Comparison of ENCODE assay signal across 10 cellular contexts in the genomic region with DNA sequence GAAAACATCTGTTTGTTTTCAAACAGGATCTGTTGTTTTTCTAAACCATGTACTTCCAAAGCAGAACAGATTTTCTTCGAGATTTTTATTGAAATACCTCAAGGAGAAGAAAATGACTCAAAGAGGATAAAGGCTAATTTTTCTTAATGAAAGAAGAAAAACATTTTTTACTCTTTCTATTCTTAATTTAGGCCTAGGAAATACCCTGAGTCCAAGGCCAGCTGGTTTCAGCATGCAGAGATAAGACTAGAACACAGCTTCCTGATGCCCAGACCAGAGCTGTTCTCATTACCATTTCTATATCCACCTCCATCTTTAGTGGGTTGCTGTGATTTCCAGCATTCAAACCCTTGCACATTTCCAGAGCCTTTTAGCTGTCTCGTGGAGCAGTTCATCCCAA. TPM values are rescaled to one million over a fixed set of nuclear protein-coding genes. Genes with fewer than 3 reads are reported as not detected.
A peak's percentile ranks its signal among the peaks of the same experiment; 100 is the strongest.
DNase-seq lines count a peak whose midpoint lies in the region; ATAC-seq, FAIRE-seq and TF ChIP-seq lines count a peak whose summit lies in the region.
"Had no signal": no experiment of that assay in that cellular context is flagged by ENCODE, and none has a peak within 500 bp of the region (broad histone marks: within the 10 kb centered on the region; RNA-seq: fewer than 3 reads in every experiment).

No MANE protein-coding gene starts in this region.

- TF ChIP-seq POLR2A in K562 (conservative IDR thresholded peaks at IDR 0.05) = no peak

- no peaks in the 10 kb centered on the region; the same call in 1 of the 2 replicates for H4K20me1 ChIP-seq in K562 (replicated peaks; ENCODE audit: control insufficient read depth, insufficient read depth, low read length)

- DNase-seq in K562 (ENCODE audit: extremely low read depth in 1 of 4, low spot score in 3 of 4) (no peak), naive B cell (no peak), G401 (ENCODE audit: low spot score) (no peak), activated T-cell treated with anti-CD3 and anti-CD28 coated beads for 4 hours (no peak), inferior parietal cortex (ENCODE audit: extremely low spot score) (no peak)
- DNase-seq in activated CD4-positive, alpha-beta T cell treated with anti-CD3 and anti-CD28 coated beads for 1 hour = no peak
- DNase-seq: CD4-positive, alpha-beta memory T cell; SHP77 treated with DMSO at 0.1 percent for 48 hours had no signal

- H3K4me3 Mint-ChIP-seq in naive B cell = peak overlapping the region in 4 of 8 donors; percentile 9 to 67 (median 26)
- H3K4me3 Mint-ChIP-seq: CD4-positive, alpha-beta memory T cell had no signal

- POLR2A ChIA-PET in K562 (lab: Yijun Ruan, JAX) = no interaction called here

- peaks cover 45 to 77% (median 75%) of the 10 kb centered on the region in 3 donors for H3K4me1 Mint-ChIP-seq in naive B cell

- no peak for TF ChIP-seq RAD21 in K562 (CRISPR knock-in tag; conservative IDR thresholded peaks at IDR 0.05 in 1 of 2, IDR thresholded peaks at IDR 0.05 in 1 of 2)

- 71% methylated on average over 2 of the region's 2 CpGs for WGBS in K562 (ENCODE audit: insufficient coverage, low coverage, missing lambda C conversion rate)

- no peak overlapping the region for H2AFZ ChIP-seq in K562 (ENCODE audit: low read depth, low read length)

- no peak overlapping the region for H3K9ac ChIP-seq in K562 (ENCODE audit: insufficient read depth in 1 of 2, low read depth in 2 of 2, low read length in 2 of 2)

- no peaks in the 10 kb centered on the region for H3K36me3 Mint-ChIP-seq in naive B cell
- H3K36me3 Mint-ChIP-seq: CD4-positive, alpha-beta memory T cell had no signal

- in situ Hi-C loops in K562 (cut with MboI) = no loop called here
- in situ Hi-C loops in G401 (cut with HindIII; ENCODE audit: low sequenced_read_pairs) = no loop called here

- H3K79me2 ChIP-seq in K562 (ENCODE audit: control insufficient read depth, insufficient read depth, low read length) = peaks cover 87% of the 10 kb centered on the region

- H3K9me1 ChIP-seq in K562 (ENCODE audit: control insufficient read depth, insufficient read depth, low read length) = no peaks in the 10 kb centered on the region

- peak overlapping the region; percentile 44 to 94 (median 84) for H3K27ac Mint-ChIP-seq in naive B cell
- H3K27ac Mint-ChIP-seq: CD4-positive, alpha-beta memory T cell had no signal

- no peaks in the 10 kb centered on the region for H3K36me3 ChIP-seq in K562 (ENCODE audit: control insufficient read depth, insufficient read depth, low read length)

- FAIRE-seq in K562 (lab: Jason Lieb, UNC) = no peak

- CTCF ChIA-PET in K562 (lab: Yijun Ruan, JAX; ENCODE audit: low intra/inter-chr PET ratio) = no interaction called here

- no TSS peak for BruUV-seq in K562 (replicated peaks; lab: Mats Ljungman, UMichigan)

- TF ChIP-seq EP300 in K562 (IDR thresholded peaks at IDR 0.05; ENCODE audit: low read length) = no peak

- H3K27me3 ChIP-seq in K562 (ENCODE audit: control insufficient read depth in 2 of 2, insufficient read depth in 2 of 2, low read length in 2 of 2) = no peaks in the 10 kb centered on the region

- no peak overlapping the region for H3K4me2 ChIP-seq in K562 (ENCODE audit: insufficient read depth, low read length)

- H3K4me3 ChIP-seq in K562 = no peak overlapping the region

- no peaks in the 10 kb centered on the region for H3K27me3 Mint-ChIP-seq in naive B cell

- intact Hi-C loops in K562 (cut with micrococcal nuclease) = no loop called here

- peak; percentile 50 for ATAC-seq in GM18868 (IDR thresholded peaks at IDR 0.05; ENCODE audit: unreplicated experiment)
- ATAC-seq in HG02884 (IDR thresholded peaks at IDR 0.05; ENCODE audit: unreplicated experiment) = peak; percentile 30
- no peak for ATAC-seq in K562
- ATAC-seq in naive B cell (ENCODE audit: low read depth in 2 of 2) = no peak

- no peaks in the 10 kb centered on the region for H3K9me3 ChIP-seq in K562 (replicated peaks; ENCODE audit: control insufficient read depth, insufficient read depth, low read depth, low read length)

- no peak overlapping the region for H3K27ac ChIP-seq in K562 (ENCODE audit: extremely low read depth, low read depth, low read length)

- TF ChIP-seq CTCF in K562 (IDR thresholded peaks at IDR 0.05 in 2 of 3, conservative IDR thresholded peaks at IDR 0.05 in 1 of 3; ENCODE audit: insufficient read depth in 2 of 3, low read depth in 1 of 3, low read length in 3 of 3) = no peak

- peaks cover 8 to 29% of the 10 kb centered on the region in 2 experiments for H3K4me1 ChIP-seq in K562 (replicated peaks in 1 of 2; ENCODE audit: control insufficient read depth in 2 of 2, insufficient read depth in 2 of 2, low read length in 2 of 2)

- H3K9me3 Mint-ChIP-seq in naive B cell = no peaks in the 10 kb centered on the region

TF ChIP-seq in K562, 482 proteins besides CTCF, POLR2A, EP300 and RAD21:
- TF ChIP-seq SRSF3 (IDR thresholded peaks at IDR 0.05; ENCODE audit: insufficient read depth, low read length) (no peak), CBFA2T3 (IDR thresholded peaks at IDR 0.05) (peak; percentile 19; the same call in 1 of the 2 replicates), KDM1A (IDR thresholded peaks at IDR 0.05) (peak in 1 of 2 experiments; percentile 58; a peak in 3 of 4 replicates), RCOR1 (IDR thresholded peaks at IDR 0.05; ENCODE audit: borderline replicate concordance in 1 of 2, low read depth in 2 of 2, low read length in 2 of 2) (0 out of 4 replicates have a peak, but pooled peaks of 1 of the 2 experiments have one; percentile 17)

RNA-seq across cellular contexts. Expression of gene GAB1, which starts 18.3 kb away (rescaled TPM):
- 25.0 and 56.0 TPM in 2 replicates for total RNA-seq in K562 (2011; cell fraction: chromatin; rRNA removed; ENCODE audit: low replicate concordance)
- total RNA-seq in K562 (2011; cell fraction: nucleolus; rRNA removed) = 10.0 and 11.8 TPM in 2 replicates
- total RNA-seq in K562 (2011; cell fraction: nucleoplasm; rRNA removed) = 25.5 and 30.8 TPM in 2 replicates
- total RNA-seq in K562 (2014; rRNA removed) (5.3 and 8.9 TPM in 2 replicates), K562 (2014; rRNA removed; fragmentation: Illumina TruSeq; extraction: Trizol) (9.7 and 12.0 TPM in 2 replicates), K562 (2015; rRNA removed; fragmentation: Illumina TruSeq; extraction: Trizol) (8.0 and 8.7 TPM in 2 replicates), K562 (2021) (10.3 and 10.9 TPM in 2 replicates)
- polyA plus RNA-seq in K562 (2011; rRNA removed) (7.5 and 8.8 TPM in 2 replicates), K562 (2014; fragmentation: Illumina TruSeq; extraction: Trizol) (12.4 and 14.6 TPM in 2 replicates), K562 (2014; fragmentation: Nextera tagmentation; extraction: Ambion mirVana) (1 to 10 TPM; 1.3 to 2.2 TPM), K562 (2014; rRNA removed) (2.9 and 7.1 TPM in 2 replicates), naive B cell (ENCODE audit: low read depth in 6 of 6) (10 to 100 TPM in 2 of 6 donors, 1 to 10 TPM in 4; 4.3 to 14.5 (median 7.5) TPM)
- polyA plus RNA-seq in K562 (2011; cell fraction: cytosol; rRNA removed) = 3.1 and 3.5 TPM in 2 replicates
- 14.7 and 16.9 TPM in 2 replicates for polyA plus RNA-seq in K562 (2011; cell fraction: nucleus; rRNA removed)
- polyA plus RNA-seq in K562 (2012) = 2.7 and 5.0 TPM in 2 replicates
- 17.5 and 25.5 TPM in 2 replicates for polyA minus RNA-seq in K562 (2011; rRNA and poly(A)+ RNA removed)
- polyA minus RNA-seq in K562 (2011; cell fraction: cytosol; rRNA and poly(A)+ RNA removed) = 7.1 and 7.4 TPM in 2 replicates
- polyA minus RNA-seq in K562 (2011; cell fraction: nucleus; rRNA and poly(A)+ RNA removed) = 14.5 and 16.8 TPM in 2 replicates
- 5.7 and 26.7 TPM in 2 replicates for total RNA-seq in G401 (2014; rRNA removed; shearing (Covaris generic))
- polyA plus RNA-seq: CD4-positive, alpha-beta memory T cell had no signal

Comparison
In these comparisons a context has a peak if more than half of its experiments do, and no peak if none do; other contexts are left out.
1. ATAC-seq: peak in GM18868 (single experiment) and HG02884 (single experiment); none in K562 (single experiment) and naive B cell (0 of 2).